In the genomic region with DNA sequence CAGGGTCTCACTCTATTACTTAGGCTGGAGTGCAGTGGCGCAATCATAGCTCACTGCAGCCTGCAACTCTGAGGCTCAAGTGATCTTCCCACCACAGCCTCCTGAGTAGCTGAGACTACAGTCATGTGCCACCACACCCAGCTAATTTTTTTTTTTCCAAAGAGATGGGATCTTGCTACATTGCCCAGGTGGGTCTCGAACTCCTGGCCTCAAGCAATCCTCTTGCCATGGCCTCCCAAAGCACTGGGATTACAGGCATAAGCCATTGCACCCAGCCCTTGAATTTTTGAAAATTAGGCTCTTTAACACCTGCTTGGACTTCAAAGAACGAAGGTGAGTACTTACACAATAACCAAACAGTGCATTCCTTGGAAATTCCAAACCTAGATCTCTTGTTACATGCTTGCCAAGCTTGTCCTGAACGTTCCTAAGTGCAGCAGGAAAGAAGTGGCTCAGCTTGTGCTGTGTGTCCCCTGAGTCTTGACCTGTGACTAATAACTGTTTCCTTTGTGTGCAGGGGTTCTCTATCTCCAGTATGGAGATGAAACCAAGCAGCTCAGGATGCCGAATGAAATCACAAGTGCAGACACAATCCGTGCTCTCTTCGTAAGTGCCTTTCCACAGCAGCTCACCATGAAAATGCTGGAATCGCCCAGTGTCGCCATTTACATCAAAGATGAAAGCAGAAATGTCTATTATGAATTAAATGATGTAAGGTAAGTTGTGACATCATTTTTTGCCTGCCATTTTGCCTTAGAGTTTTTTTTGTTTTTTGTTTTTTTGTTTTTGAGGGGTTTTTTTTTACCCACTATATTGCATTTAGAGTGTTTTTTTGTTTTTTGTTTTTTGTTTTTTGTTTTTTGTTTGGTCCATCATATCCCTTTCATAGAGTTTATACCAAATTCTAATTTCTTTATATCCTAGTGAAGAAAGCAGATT, we compare ENCODE assay signal across 20 cellular contexts.
A peak's percentile ranks its signal among the peaks of the same experiment; 100 is the strongest.
DNase-seq lines count a peak whose midpoint lies in the region; ATAC-seq, FAIRE-seq and TF ChIP-seq lines count a peak whose summit lies in the region.
"Had no signal": no experiment of that assay in that cellular context is flagged by ENCODE, and none has a peak within 500 bp of the region (broad histone marks: within the 10 kb centered on the region; RNA-seq: fewer than 3 reads in every experiment).

No MANE protein-coding gene starts in this region.

- FAIRE-seq in bronchial epithelial cell (lab: Jason Lieb, UNC), result no peak
- FAIRE-seq: islet of Langerhans had no signal

- ATAC-seq in GM18511 (IDR thresholded peaks at IDR 0.05; ENCODE audit: unreplicated experiment) (peak; percentile 64), HG03565 (IDR thresholded peaks at IDR 0.05; ENCODE audit: unreplicated experiment) (peak; percentile 71)
- ATAC-seq: HCT116, Panc1, T-helper 17 cell had no signal

- no peaks in the 10 kb centered on the region for H3K9me2 ChIP-seq in GM23248 (ENCODE audit: insufficient read depth)

- H3K4me1 ChIP-seq in osteoblast (ENCODE audit: insufficient read depth, low read length) (peaks cover 21% of the 10 kb centered on the region), GM23248 (ENCODE audit: insufficient read depth) (peaks cover 28% of the 10 kb centered on the region)

- H3K4me3 ChIP-seq in bronchial epithelial cell (ENCODE audit: low read depth, low read length) (no peak overlapping the region), osteoblast (ENCODE audit: insufficient read depth, low read length) (no peak overlapping the region), GM23248 (no peak overlapping the region)

- peak; percentile 79 for DNase-seq in bronchial epithelial cell (ENCODE audit: low read depth)
- peak; percentile 6 for DNase-seq in osteoblast (ENCODE audit: insufficient read length, low spot score, missing footprints)
- no peak for DNase-seq in RPMI8226
- DNase-seq in iPS-NIHi7 (ENCODE audit: extremely low spot score), result no peak
- DNase-seq in HFFc6, result no peak
- DNase-seq in GM23248, result no peak
- DNase-seq: activated CD4-positive, alpha-beta T cell treated with anti-CD3 and anti-CD28 coated beads for 48 hours; aorta; DMS79 treated with DMSO at 0.1 percent for 48 hours; foreskin melanocyte; KBM-7; naive B cell; NCI-H1694; NCI-H446 treated with DMSO at 0.1 percent for 48 hours; T-helper 17 cell had no signal

- 82 to 84% methylated on average over 9 of the region's 9 CpGs for WGBS in GM23248 (ENCODE audit: low coverage in 1 of 2, low lambda C conversion rate in 2 of 2, missing lambda C conversion rate in 2 of 2), 2 experiments

- TF ChIP-seq CTCF in bronchial epithelial cell (IDR thresholded peaks at IDR 0.05; ENCODE audit: insufficient read depth, low read length, severe bottlenecking), result no peak
- no peak for TF ChIP-seq CTCF in osteoblast (IDR thresholded peaks at IDR 0.05; ENCODE audit: extremely low read depth, low read depth, low read length)
- no peak for TF ChIP-seq CTCF in HFFc6 (IDR thresholded peaks at IDR 0.05)

- H3K27ac ChIP-seq in osteoblast (ENCODE audit: low read depth, low read length) (no peak overlapping the region), GM23248 (no peak overlapping the region)

- no peaks in the 10 kb centered on the region for H3K36me3 Mint-ChIP-seq in HFFc6 (ENCODE audit: low read depth)
- H3K36me3 Mint-ChIP-seq: naive B cell had no signal

- H3K36me3 ChIP-seq in bronchial epithelial cell (ENCODE audit: control insufficient read depth, insufficient read depth, low read length), result peaks cover 2% of the 10 kb centered on the region
- H3K36me3 ChIP-seq in osteoblast (ENCODE audit: insufficient read depth, low read length), result no peaks in the 10 kb centered on the region
- H3K36me3 ChIP-seq in GM23248 (ENCODE audit: low read depth), result no peaks in the 10 kb centered on the region

- H3K9ac ChIP-seq in GM23248, result no peak overlapping the region

- peaks cover 2% of the 10 kb centered on the region; the same call in 1 of the 2 replicates for H3K27me3 Mint-ChIP-seq in HFFc6 (ENCODE audit: insufficient read depth)
- H3K27me3 Mint-ChIP-seq: naive B cell had no signal

- H2AFZ ChIP-seq in osteoblast (ENCODE audit: low read length) (peak overlapping the region; percentile 12), GM23248 (no peak overlapping the region)

- peaks cover 20% of the 10 kb centered on the region for H3F3A ChIP-seq in GM23248 (ENCODE audit: insufficient read depth)

- no peaks in the 10 kb centered on the region for H3K9me3 Mint-ChIP-seq in HFFc6

- H3K27ac Mint-ChIP-seq in HFFc6, result no peak overlapping the region
- H3K27ac Mint-ChIP-seq: naive B cell, T-helper 17 cell had no signal

- H3K4me3 Mint-ChIP-seq in HFFc6, result no peak overlapping the region
- H3K4me3 Mint-ChIP-seq: naive B cell, T-helper 17 cell had no signal

- H3K27me3 ChIP-seq in bronchial epithelial cell (ENCODE audit: control insufficient read depth, insufficient read depth, low read length) (no peaks in the 10 kb centered on the region), osteoblast (ENCODE audit: insufficient read depth, low read length) (no peaks in the 10 kb centered on the region), GM23248 (replicated peaks; ENCODE audit: insufficient read depth) (no peaks in the 10 kb centered on the region)

- H3K4me2 ChIP-seq in osteoblast (ENCODE audit: insufficient read depth, low read length), result no peak overlapping the region
- no peak overlapping the region for H3K4me2 ChIP-seq in GM23248 (ENCODE audit: unreplicated experiment)

- H3K9me3 ChIP-seq in osteoblast (ENCODE audit: low read depth, low read length) (no peaks in the 10 kb centered on the region), GM23248 (ENCODE audit: low read depth) (no peaks in the 10 kb centered on the region)

- H3K79me2 ChIP-seq in osteoblast (ENCODE audit: insufficient read depth, low read length) (no peaks in the 10 kb centered on the region), GM23248 (ENCODE audit: insufficient read depth) (no peaks in the 10 kb centered on the region)

- in situ Hi-C loops in GM23248 (cut with MboI), result no loop called here

- H4K20me1 ChIP-seq in osteoblast (ENCODE audit: insufficient read depth, low read length) (no peaks in the 10 kb centered on the region), GM23248 (ENCODE audit: insufficient read depth) (no peaks in the 10 kb centered on the region)

- peaks cover 39% of the 10 kb centered on the region for H3K4me1 Mint-ChIP-seq in HFFc6 (ENCODE audit: low read depth)
- H3K4me1 Mint-ChIP-seq: naive B cell, T-helper 17 cell had no signal

Comparison
In these comparisons a context has a peak if more than half of its experiments do, and no peak if none do; other contexts are left out.
1. DNase-seq: peak in bronchial epithelial cell (single experiment) and osteoblast (single experiment); none in RPMI8226 (single experiment), iPS-NIHi7 (single experiment), HFFc6 (single experiment) and GM23248 (single experiment).